13 cellular contexts compared by ENCODE assay signal in genomic region chr1:15172405-15173259, GRCh38. TPM values are rescaled to one million over a fixed set of nuclear protein-coding genes. Genes with fewer than 3 reads are reported as not detected.
DNase-seq lines count a peak whose midpoint lies in the region; TF ChIP-seq lines count a peak whose summit lies in the region.
"Had no signal": no experiment of that assay in that cellular context is flagged by ENCODE, and none has a peak within 500 bp of the region (broad histone marks: within the 10 kb centered on the region; RNA-seq: fewer than 3 reads in every experiment).

No MANE protein-coding gene starts in this region.

- intact Hi-C loops in sigmoid colon (cut with DNase I) (no loop called here), lower leg skin (cut with DNase I; ENCODE audit: low total_unique reads) (no loop called here)

- TF ChIP-seq POLR2A in sigmoid colon (IDR thresholded peaks at IDR 0.05): no peak
- no peak for TF ChIP-seq POLR2A in lower leg skin (IDR thresholded peaks at IDR 0.05)

- POLR2A ChIA-PET in HEK293T (lab: Yijun Ruan, JAX): no interaction called here

- TF ChIP-seq CTCF in VCaP (conservative IDR thresholded peaks at IDR 0.05): no peak
- no peak for TF ChIP-seq CTCF in sigmoid colon (IDR thresholded peaks at IDR 0.05)
- TF ChIP-seq CTCF in lower leg skin (IDR thresholded peaks at IDR 0.05): no peak

- H3K4me3 ChIP-seq in sigmoid colon: no peak overlapping the region
- no peak overlapping the region for H3K4me3 ChIP-seq in lower leg skin (ENCODE audit: low read depth, poor library complexity, severe bottlenecking)

- no peak for DNase-seq in HEK293T (ENCODE audit: extremely low spot score)
- DNase-seq in fibroblast of gingiva (ENCODE audit: low read depth): peak; percentile 16
- DNase-seq in sigmoid colon: no peak
- no peak for DNase-seq in NCI-H524 (lab: John Stamatoyannopoulos, UW)
- no peak for DNase-seq in DMS53 (lab: John Stamatoyannopoulos, UW)
- no peak for DNase-seq in NCI-H2227 treated with DMSO at 0.1 percent for 48 hours (lab: John Stamatoyannopoulos, UW)
- no peak for DNase-seq in lower leg skin (ENCODE audit: low spot score in 2 of 2)
- DNase-seq: activated CD4-positive, alpha-beta memory T cell treated with anti-CD3 and anti-CD28 coated beads, Interleukin-2, amount 10 ng/mL, durations not matched to agents 7 days and 5 days; activated naive CD4-positive, alpha-beta T cell treated with anti-CD3 and anti-CD28 coated beads, Interleukin-2, amount 50 U/mL, for 16 hours; CD4-positive, alpha-beta T cell; NCI-H1436 treated with DMSO at 0.1 percent for 48 hours; stimulated activated naive CD4-positive, alpha-beta T cell had no signal

- no peak for TF ChIP-seq EP300 in sigmoid colon (IDR thresholded peaks at IDR 0.05)

- CTCF ChIA-PET in HEK293T (lab: Yijun Ruan, JAX): no interaction called here

- H3K27ac ChIP-seq in VCaP (peak overlapping the region; percentile 2; the same call in 1 of the 2 replicates), sigmoid colon (peak overlapping the region in 3 of 4 donors; percentile 34 to 52 (median 44))

- H3K9me3 ChIP-seq in sigmoid colon: no peaks in the 10 kb centered on the region

- no peaks in the 10 kb centered on the region for H3K36me3 ChIP-seq in sigmoid colon

- WGBS in sigmoid colon, 2 donors: 35 to 67% methylated on average over 16 of the region's 16 CpGs
- 34 to 53% methylated on average over 16 of the region's 16 CpGs for WGBS in lower leg skin, 2 donors

- no peaks in the 10 kb centered on the region for H3K27me3 ChIP-seq in sigmoid colon

- H3K4me1 ChIP-seq in sigmoid colon: peaks cover 0 to 50% (median 42%) of the 10 kb centered on the region in 4 donors

TF ChIP-seq in HEK293T, 16 proteins besides CTCF, POLR2A, EP300 and RAD21:
- TF ChIP-seq BHLHE40 (IDR thresholded peaks at IDR 0.05; ENCODE audit: borderline replicate concordance) (no peak), ZNF384 (IDR thresholded peaks at IDR 0.05) (0 out of 2 replicates have a peak, but pooled peaks have one; percentile 12)

RNA-seq across cellular contexts. Expression of gene TMEM51, which starts 19.1 kb away (rescaled TPM):
- 10 to 100 TPM; 12.3 to 20.7 (median 16.3) TPM for total RNA-seq in sigmoid colon
- 10 to 100 TPM in 1 of 3 donors, 1 to 10 TPM in 2; 8.8 to 15.3 (median 9.6) TPM for polyA plus RNA-seq in sigmoid colon
- total RNA-seq in lower leg skin: 10 to 100 TPM in 1 of 4 donors, 1 to 10 TPM in 3; 8.5 to 10.3 (median 9.1) TPM
- total RNA-seq: activated CD4-positive, alpha-beta memory T cell treated with anti-CD3 and anti-CD28 coated beads, Interleukin-2, amount 10 ng/mL, durations not matched to agents 7 days and 5 days; CD4-positive, alpha-beta T cell had no signal
